In the genomic region with DNA sequence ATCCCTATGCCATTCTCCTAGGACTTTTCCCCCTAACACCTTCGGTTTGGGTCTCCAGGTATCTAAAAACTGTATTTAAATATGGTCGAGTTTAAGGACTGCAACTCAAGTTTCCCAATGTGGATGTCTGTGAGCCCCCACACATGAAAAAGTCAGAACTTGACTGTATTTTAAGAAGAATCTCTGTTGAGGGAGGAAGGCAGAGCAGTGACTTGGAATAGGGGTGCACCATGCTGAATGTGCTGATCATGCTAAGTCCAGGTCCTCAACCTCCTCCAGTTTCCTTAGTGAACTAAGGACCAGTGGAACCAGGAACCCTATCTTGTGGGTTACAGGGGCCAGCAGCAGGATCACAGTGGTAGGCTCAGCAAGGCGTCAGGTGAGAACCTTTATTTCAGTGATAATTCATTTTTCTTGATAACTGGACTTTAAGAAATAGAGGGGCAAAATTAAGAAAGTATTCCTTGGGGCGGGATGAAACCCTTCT, we compare ENCODE assay signal across 15 cellular contexts. TPM values are rescaled to one million over a fixed set of nuclear protein-coding genes. Genes with fewer than 3 reads are reported as not detected.
DNase-seq lines count a peak whose midpoint lies in the region; ATAC-seq and TF ChIP-seq lines count a peak whose summit lies in the region.
"Had no signal": no experiment of that assay in that cellular context is flagged by ENCODE, and none has a peak within 500 bp of the region (broad histone marks: within the 10 kb centered on the region; RNA-seq: fewer than 3 reads in every experiment).

No MANE protein-coding gene starts in this region.

- H4K20me1 ChIP-seq in osteoblast (ENCODE audit: insufficient read depth, low read length): no peaks in the 10 kb centered on the region

- H3K4me1 ChIP-seq in SJSA1 (replicated peaks): peaks cover 66% of the 10 kb centered on the region
- peaks cover 53% of the 10 kb centered on the region for H3K4me1 ChIP-seq in thymus (ENCODE audit: control insufficient read depth, insufficient read depth, low read length)
- peaks cover 5% of the 10 kb centered on the region for H3K4me1 ChIP-seq in osteoblast (ENCODE audit: insufficient read depth, low read length)

- no peak for ATAC-seq in central memory CD8-positive, alpha-beta T cell (replicated peaks; ENCODE audit: extremely low read depth, poor library complexity, severe bottlenecking)
- ATAC-seq: left lobe of liver had no signal

- TF ChIP-seq CTCF in osteoblast (IDR thresholded peaks at IDR 0.05; ENCODE audit: extremely low read depth, low read depth, low read length): no peak

- H3K36me3 Mint-ChIP-seq in activated naive CD4-positive, alpha-beta T cell treated with anti-CD3 and anti-CD28 coated beads for 36 hours (ENCODE audit: low read depth): peaks cover 11% of the 10 kb centered on the region
- peaks cover 37% of the 10 kb centered on the region for H3K36me3 Mint-ChIP-seq in central memory CD8-positive, alpha-beta T cell (ENCODE audit: insufficient read depth)

- H3K4me3 ChIP-seq in SJSA1 (no peak overlapping the region), thymus (ENCODE audit: low read length) (no peak overlapping the region), osteoblast (ENCODE audit: insufficient read depth, low read length) (no peak overlapping the region)
- H3K4me3 ChIP-seq: skin epidermis, vagina had no signal

- H3K27ac ChIP-seq in SJSA1 (peak overlapping the region; percentile 59), thymus (ENCODE audit: low read depth) (peak overlapping the region; percentile 99), osteoblast (ENCODE audit: low read depth, low read length) (no peak overlapping the region)
- H3K27ac ChIP-seq: vagina had no signal

- no peaks in the 10 kb centered on the region for H3K9me3 Mint-ChIP-seq in activated naive CD4-positive, alpha-beta T cell treated with anti-CD3 and anti-CD28 coated beads for 36 hours
- no peaks in the 10 kb centered on the region for H3K9me3 Mint-ChIP-seq in central memory CD8-positive, alpha-beta T cell

- no peak overlapping the region for H3K4me3 Mint-ChIP-seq in activated naive CD4-positive, alpha-beta T cell treated with anti-CD3 and anti-CD28 coated beads for 36 hours
- H3K4me3 Mint-ChIP-seq in central memory CD8-positive, alpha-beta T cell: peak overlapping the region; percentile 65

- H3K79me2 ChIP-seq in osteoblast (ENCODE audit: insufficient read depth, low read length): no peaks in the 10 kb centered on the region

- CTCF ChIA-PET in activated naive CD4-positive, alpha-beta T cell treated with anti-CD3 and anti-CD28 coated beads for 36 hours (lab: Charles Lee): interaction anchor here (0.9 kb wide), 1 partner anchor 122 kb away, joined by 3 read pairs; no protein-coding TSS in a partner anchor

- H3K4me2 ChIP-seq in osteoblast (ENCODE audit: insufficient read depth, low read length): no peak overlapping the region

- DNase-seq in activated naive CD4-positive, alpha-beta T cell treated with anti-CD3 and anti-CD28 coated beads for 36 hours: no peak
- no peak for DNase-seq in activated naive CD4-positive, alpha-beta T cell treated with Interleukin-2 at 50 U/mL for 16 hours
- DNase-seq in SJSA1 (ENCODE audit: low read depth in 1 of 2, low spot score in 2 of 2): no peak
- no peak for DNase-seq in central memory CD8-positive, alpha-beta T cell (ENCODE audit: low spot score in 2 of 2)
- no peak for DNase-seq in stimulated activated naive CD4-positive, alpha-beta T cell (lab: John Stamatoyannopoulos, UW)
- DNase-seq in osteoblast (ENCODE audit: insufficient read length, low spot score, missing footprints): no peak
- no peak for DNase-seq in NCI-H2227 (lab: John Stamatoyannopoulos, UW; ENCODE audit: unreplicated experiment)
- DNase-seq: NCI-H1417 treated with DMSO at 0.1 percent for 48 hours, NCI-H345 had no signal

- H3K4me1 Mint-ChIP-seq in activated naive CD4-positive, alpha-beta T cell treated with anti-CD3 and anti-CD28 coated beads for 36 hours (ENCODE audit: low read depth): peaks cover 68% of the 10 kb centered on the region
- H3K4me1 Mint-ChIP-seq in central memory CD8-positive, alpha-beta T cell: peaks cover 67% of the 10 kb centered on the region

- H3K9me3 ChIP-seq in SJSA1 (replicated peaks): 0 out of 2 replicates have a peak, but pooled peaks cover 4% of the 10 kb centered on the region
- H3K9me3 ChIP-seq in thymus (ENCODE audit: control insufficient read depth): no peaks in the 10 kb centered on the region
- H3K9me3 ChIP-seq in osteoblast (ENCODE audit: low read depth, low read length): no peaks in the 10 kb centered on the region
- H3K9me3 ChIP-seq: vagina had no signal

- no peaks in the 10 kb centered on the region for H3K27me3 Mint-ChIP-seq in activated naive CD4-positive, alpha-beta T cell treated with anti-CD3 and anti-CD28 coated beads for 36 hours (ENCODE audit: low read depth)
- no peaks in the 10 kb centered on the region for H3K27me3 Mint-ChIP-seq in central memory CD8-positive, alpha-beta T cell

- intact Hi-C loops in activated naive CD4-positive, alpha-beta T cell treated with anti-CD3 and anti-CD28 coated beads for 36 hours (cut with micrococcal nuclease): no loop called here

- H3K27ac Mint-ChIP-seq in activated naive CD4-positive, alpha-beta T cell treated with anti-CD3 and anti-CD28 coated beads for 36 hours: peak overlapping the region; percentile 74
- peak overlapping the region; percentile 89 for H3K27ac Mint-ChIP-seq in central memory CD8-positive, alpha-beta T cell (ENCODE audit: low read depth)

- 90% methylated on average over 4 of the region's 4 CpGs for WGBS in thymus

- H3K27me3 ChIP-seq in SJSA1 (replicated peaks) (no peaks in the 10 kb centered on the region), thymus (ENCODE audit: control insufficient read depth, insufficient read depth) (no peaks in the 10 kb centered on the region), osteoblast (ENCODE audit: insufficient read depth, low read length) (peaks cover 18% of the 10 kb centered on the region)
- H3K27me3 ChIP-seq: vagina had no signal

- H2AFZ ChIP-seq in osteoblast (ENCODE audit: low read length): no peak overlapping the region

- H3K36me3 ChIP-seq in SJSA1 (no peaks in the 10 kb centered on the region), thymus (ENCODE audit: control insufficient read depth, insufficient read depth) (peaks cover 6% of the 10 kb centered on the region), osteoblast (ENCODE audit: insufficient read depth, low read length) (no peaks in the 10 kb centered on the region)
- H3K36me3 ChIP-seq: vagina had no signal

RNA-seq across cellular contexts. Expression of a gene that starts 19.5 kb away (rescaled TPM):
- total RNA-seq in activated naive CD4-positive, alpha-beta T cell treated with anti-CD3 and anti-CD28 coated beads for 36 hours: 1 to 10 TPM; 2.0 to 2.1 TPM
- total RNA-seq in SJSA1 (2014; rRNA removed; shearing (Covaris generic)): not detected in 2 replicates
- 4.1 TPM for polyA plus RNA-seq in thymus
- total RNA-seq in osteoblast: under 0.01 and 0.29 TPM in 2 replicates
- total RNA-seq: activated CD8-positive, alpha-beta memory T cell treated with anti-CD3 and anti-CD28 coated beads for 36 hours; cerebellum had no signal

RNA-seq across cellular contexts. Expression of a gene that starts 26.9 kb away (rescaled TPM):
- 10 to 100 TPM; 35.2 to 36.5 TPM for total RNA-seq in activated naive CD4-positive, alpha-beta T cell treated with anti-CD3 and anti-CD28 coated beads for 36 hours
- 53.3 and 99.4 TPM in 2 replicates for total RNA-seq in SJSA1 (2014; rRNA removed; shearing (Covaris generic))
- polyA plus RNA-seq in thymus: 84.3 TPM
- total RNA-seq in osteoblast: 14.8 and 16.5 TPM in 2 replicates

RNA-seq across cellular contexts. Expression of a gene that starts 57.4 kb away (rescaled TPM):
- total RNA-seq in activated naive CD4-positive, alpha-beta T cell treated with anti-CD3 and anti-CD28 coated beads for 36 hours: 1 to 10 TPM; 6.0 to 6.3 TPM
- 16.7 and 26.8 TPM in 2 replicates for total RNA-seq in SJSA1 (2014; rRNA removed; shearing (Covaris generic))
- polyA plus RNA-seq in thymus: 14.3 TPM
- 40.4 and 44.2 TPM in 2 replicates for total RNA-seq in osteoblast
